ENCODE assay signal across 26 cellular contexts in the genomic region with DNA sequence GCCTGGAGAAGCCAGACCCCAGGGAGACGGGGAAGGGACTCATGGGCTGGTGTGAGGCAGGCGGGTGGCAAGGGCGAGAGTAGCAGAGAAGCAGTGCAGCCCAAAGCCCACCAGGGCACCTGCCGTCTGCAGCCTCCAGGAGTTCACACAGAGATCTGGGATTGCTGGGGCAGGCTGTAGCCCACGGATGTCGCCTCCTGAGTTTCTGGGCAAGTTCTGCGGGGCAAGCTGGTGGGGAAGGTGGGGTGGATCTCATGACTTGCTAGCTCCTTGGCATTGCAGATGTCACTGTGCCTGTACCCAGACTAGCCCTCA. TPM values are rescaled to one million over a fixed set of nuclear protein-coding genes. Genes with fewer than 3 reads are reported as not detected.
"Had no signal": no experiment of that assay in that cellular context is flagged by ENCODE, and none has a peak within 500 bp of the region (broad histone marks: within the 10 kb centered on the region; RNA-seq: fewer than 3 reads in every experiment).

No MANE protein-coding gene starts in this region.

- H3K9me3 Mint-ChIP-seq: activated CD4-positive, alpha-beta memory T cell treated with anti-CD3 and anti-CD28 coated beads for 36 hours; activated CD4-positive, alpha-beta T cell treated with anti-CD3 and anti-CD28 coated beads, Interleukin-2, amount 10 ng/mL, durations not matched to agents 7 days and 5 days; activated naive CD4-positive, alpha-beta T cell treated with anti-CD3 and anti-CD28 coated beads, Interleukin-2, amount 50 U/mL, for 24 hours; activated T-cell treated with anti-CD3 and anti-CD28 coated beads, Interleukin-2, amount 50 U/mL, for 72 hours; activated T-helper 2 cell treated with anti-CD3 and anti-CD28 coated beads, Interferon-gamma antibody, Interleukin-2, Interleukin-4, amounts not matched to agents 10 μg/mL and 5 μg/mL and 100 μg/mL, durations not matched to agents 14 hours and 24 hours and 36 hours had no signal

- H3K27ac ChIP-seq: breast epithelium, Peyer's patch, RWPE1, SJCRH30, VCaP had no signal

- H3K4me3 ChIP-seq: breast epithelium, Peyer's patch, SJCRH30 had no signal

- H3K9me3 ChIP-seq: breast epithelium, Peyer's patch, SJCRH30, SK-N-SH had no signal

- H3K27me3 Mint-ChIP-seq: activated CD4-positive, alpha-beta memory T cell treated with anti-CD3 and anti-CD28 coated beads for 36 hours; activated CD4-positive, alpha-beta T cell treated with anti-CD3 and anti-CD28 coated beads, Interleukin-2, amount 10 ng/mL, durations not matched to agents 7 days and 5 days; activated naive CD4-positive, alpha-beta T cell treated with anti-CD3 and anti-CD28 coated beads, Interleukin-2, amount 50 U/mL, for 24 hours had no signal

- H3K27ac Mint-ChIP-seq: activated CD4-positive, alpha-beta memory T cell treated with anti-CD3 and anti-CD28 coated beads for 36 hours; activated CD4-positive, alpha-beta T cell treated with anti-CD3 and anti-CD28 coated beads, Interleukin-2, amount 10 ng/mL, durations not matched to agents 7 days and 5 days; activated naive CD4-positive, alpha-beta T cell treated with anti-CD3 and anti-CD28 coated beads, Interleukin-2, amount 50 U/mL, for 24 hours; activated T-cell treated with anti-CD3 and anti-CD28 coated beads, Interleukin-2, amount 50 U/mL, for 72 hours; activated T-helper 2 cell treated with anti-CD3 and anti-CD28 coated beads, Interferon-gamma antibody, Interleukin-2, Interleukin-4, amounts not matched to agents 10 μg/mL and 5 μg/mL and 100 μg/mL, durations not matched to agents 14 hours and 24 hours and 36 hours had no signal

- H3K4me3 Mint-ChIP-seq: activated CD4-positive, alpha-beta memory T cell treated with anti-CD3 and anti-CD28 coated beads for 36 hours; activated CD4-positive, alpha-beta T cell treated with anti-CD3 and anti-CD28 coated beads, Interleukin-2, amount 10 ng/mL, durations not matched to agents 7 days and 5 days; activated naive CD4-positive, alpha-beta T cell treated with anti-CD3 and anti-CD28 coated beads, Interleukin-2, amount 50 U/mL, for 24 hours; activated T-cell treated with anti-CD3 and anti-CD28 coated beads, Interleukin-2, amount 50 U/mL, for 72 hours had no signal

- H3K36me3 ChIP-seq: SJCRH30 had no signal

- DNase-seq: activated CD4-positive, alpha-beta memory T cell treated with anti-CD3 and anti-CD28 coated beads for 36 hours; activated CD4-positive, alpha-beta T cell treated with anti-CD3 and anti-CD28 coated beads, Interleukin-2, amount 10 ng/mL, durations not matched to agents 7 days and 5 days; activated CD4-positive, CD25-positive, alpha-beta regulatory T cell; activated CD8-positive, alpha-beta memory T cell treated with anti-CD3 and anti-CD28 coated beads for 24 hours; activated naive CD4-positive, alpha-beta T cell; activated T-cell treated with anti-CD3 and anti-CD28 coated beads, Interleukin-2, amount 50 U/mL, for 72 hours; central memory CD4-positive, alpha-beta T cell; Karpas-422; MM.1S; NCI-H1105 treated with DMSO at 0.1 percent for 48 hours; NCI-H1436 treated with DMSO at 0.1 percent for 48 hours; NCI-H187; NCI-H2081; NCI-H446; NCI-H524; Right ventricle myocardium superior; SJCRH30; SK-N-SH; T-helper 1 cell had no signal

- ATAC-seq: activated T-cell treated with anti-CD3 and anti-CD28 coated beads, Interleukin-2, amount 50 U/mL, for 72 hours had no signal

- H3K27me3 ChIP-seq: breast epithelium, Peyer's patch, SJCRH30 had no signal

RNA-seq across cellular contexts. Expression of a gene that starts 38.2 kb away (rescaled TPM):
- total RNA-seq: activated CD4-positive, alpha-beta memory T cell treated with anti-CD3 and anti-CD28 coated beads for 36 hours; activated CD4-positive, alpha-beta T cell treated with anti-CD3 and anti-CD28 coated beads, Interleukin-2, amount 10 ng/mL, durations not matched to agents 7 days and 5 days; activated T-cell treated with anti-CD3 and anti-CD28 coated beads, Interleukin-2, amount 50 U/mL, for 72 hours; activated T-helper 2 cell treated with anti-CD3 and anti-CD28 coated beads, Interferon-gamma antibody, Interleukin-2, Interleukin-4, amounts not matched to agents 10 μg/mL and 5 μg/mL and 100 μg/mL, durations not matched to agents 14 hours and 24 hours and 36 hours; T-helper 2 cell treated with Interferon-gamma antibody and Interleukin-4, amounts not matched to agents 100 ng/mL and 5 ng/mL, for 36 hours had no signal
